21 cellular contexts compared by ENCODE assay signal in the genomic region with DNA sequence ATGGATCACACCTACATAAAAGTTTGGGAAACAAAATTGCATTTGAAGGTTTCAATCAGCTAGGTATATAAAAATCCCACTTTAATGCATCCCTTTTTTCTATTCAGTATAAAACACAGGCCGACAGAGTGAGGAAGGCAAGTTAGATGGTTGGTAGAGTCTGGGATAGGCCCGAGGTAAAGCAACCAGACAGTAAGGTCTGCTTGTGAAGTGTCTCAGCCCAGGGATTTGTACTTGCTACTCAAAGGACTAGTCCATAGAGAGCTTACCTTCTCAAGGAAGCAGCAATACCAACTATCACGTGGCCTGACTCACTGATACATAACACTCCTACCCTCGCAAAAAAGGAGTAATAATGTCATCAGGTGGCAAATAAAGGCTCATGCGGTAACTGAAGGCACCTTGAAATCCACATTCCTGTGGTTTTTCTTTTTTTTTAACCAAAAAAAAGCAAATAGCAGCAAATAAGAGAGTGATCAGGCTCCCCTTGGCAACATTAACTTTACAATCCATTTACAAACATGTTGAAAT. TPM values are rescaled to one million over a fixed set of nuclear protein-coding genes. Genes with fewer than 3 reads are reported as not detected.
"Had no signal": no experiment of that assay in that cellular context is flagged by ENCODE, and none has a peak within 500 bp of the region (broad histone marks: within the 10 kb centered on the region; RNA-seq: fewer than 3 reads in every experiment).

No MANE protein-coding gene starts in this region.

- H3K4me3 ChIP-seq: coronary artery, lung, thyroid gland had no signal

- H3K27me3 Mint-ChIP-seq: activated naive CD8-positive, alpha-beta T cell treated with anti-CD3 and anti-CD28 coated beads for 36 hours; brain had no signal

- DNase-seq: activated B cell treated with CpG ODN at 0.5 μM for 24 hours; activated CD4-positive, alpha-beta memory T cell treated with anti-CD3 and anti-CD28 coated beads for 36 hours; activated CD4-positive, alpha-beta T cell treated with anti-CD3 and anti-CD28 coated beads for 4 hours; activated naive CD4-positive, alpha-beta T cell; activated naive CD8-positive, alpha-beta T cell treated with anti-CD3 and anti-CD28 coated beads for 36 hours; amniotic stem cell; central memory CD4-positive, alpha-beta T cell; midbrain; stimulated activated CD4-positive, alpha-beta T cell treated with anti-CD3 and anti-CD28 coated beads, Interleukin-12 subunit alpha, Interleukin-12 subunit beta, amount 100 ng/mL, for 4 hours; stimulated activated CD4-positive, alpha-beta T cell treated with anti-CD3 and anti-CD28 coated beads, Interleukin-1b, Interleukin-23, amount 100 ng/mL, for 48 hours; stimulated activated CD8-positive, alpha-beta memory T cell treated with anti-CD3 and anti-CD28 coated beads, Interleukin-4, amount 100 ng/mL, for 48 hours; stimulated activated naive CD4-positive, alpha-beta T cell; thyroid gland had no signal

- H3K36me3 ChIP-seq: thyroid gland had no signal

- H3K9me3 ChIP-seq: thyroid gland had no signal

- H3K4me3 Mint-ChIP-seq: activated B cell treated with CpG ODN at 0.5 μM for 24 hours; activated CD4-positive, alpha-beta memory T cell treated with anti-CD3 and anti-CD28 coated beads for 36 hours; activated naive CD8-positive, alpha-beta T cell treated with anti-CD3 and anti-CD28 coated beads for 36 hours; brain; nephron; T-helper 2 cell treated with Interferon-gamma antibody and Interleukin-4, amounts not matched to agents 5 μg/mL and 100 μg/mL, for 36 hours had no signal

- H3K27ac Mint-ChIP-seq: activated B cell treated with CpG ODN at 0.5 μM for 24 hours; activated CD4-positive, alpha-beta memory T cell treated with anti-CD3 and anti-CD28 coated beads for 36 hours; activated naive CD8-positive, alpha-beta T cell treated with anti-CD3 and anti-CD28 coated beads for 36 hours; T-helper 2 cell treated with Interferon-gamma antibody and Interleukin-4, amounts not matched to agents 5 μg/mL and 100 μg/mL, for 36 hours had no signal

- H3K4me1 Mint-ChIP-seq: activated B cell treated with CpG ODN at 0.5 μM for 24 hours had no signal

- ATAC-seq: esophagus mucosa, left lobe of liver had no signal

- H3K27me3 ChIP-seq: thyroid gland had no signal

- H3K4me1 ChIP-seq: thyroid gland had no signal

- H3K27ac ChIP-seq: coronary artery, thyroid gland had no signal

RNA-seq across cellular contexts. Expression of a gene that starts 56.2 kb away (rescaled TPM):
- total RNA-seq: activated B cell treated with CpG ODN at 0.5 μM for 24 hours; activated naive CD8-positive, alpha-beta T cell treated with anti-CD3 and anti-CD28 coated beads for 36 hours; left lobe of liver; thyroid gland had no signal
- polyA plus RNA-seq: urinary bladder had no signal

RNA-seq across cellular contexts. Expression of a gene that starts 56.4 kb away (rescaled TPM):
- total RNA-seq: activated B cell treated with CpG ODN at 0.5 μM for 24 hours; activated naive CD8-positive, alpha-beta T cell treated with anti-CD3 and anti-CD28 coated beads for 36 hours; esophagus mucosa; left lobe of liver; thyroid gland; urinary bladder had no signal
- polyA plus RNA-seq: urinary bladder had no signal
